Comparison of ENCODE assay signal across 8 cellular contexts in genomic region chr1:53982034-53982761, GRCh38. TPM values are rescaled to one million over a fixed set of nuclear protein-coding genes. Genes with fewer than 3 reads are reported as not detected.
A peak's percentile ranks its signal among the peaks of the same experiment; 100 is the strongest.
DNase-seq lines count a peak whose midpoint lies in the region; ATAC-seq and TF ChIP-seq lines count a peak whose summit lies in the region.

No MANE protein-coding gene starts in this region.

- H3K27me3 ChIP-seq in breast epithelium (no peaks in the 10 kb centered on the region), layer of hippocampus (ENCODE audit: control insufficient read depth, insufficient read depth, low read length) (no peaks in the 10 kb centered on the region), thoracic aorta (replicated peaks; ENCODE audit: insufficient read depth) (no peaks in the 10 kb centered on the region)

- TF ChIP-seq CTCF in breast epithelium (IDR thresholded peaks at IDR 0.05) (no peak), thoracic aorta (IDR thresholded peaks at IDR 0.05) (no peak)

- ATAC-seq in thoracic aorta (ENCODE audit: insufficient number of reproducible peaks, low FRiP score, low read depth): no peak
- ATAC-seq in GM21723 (IDR thresholded peaks at IDR 0.05; ENCODE audit: unreplicated experiment): no peak

- H3K4me3 ChIP-seq in breast epithelium (peak overlapping the region; percentile 36 to 61 (median 48)), thoracic aorta (peak overlapping the region; percentile 71)

- H3K36me3 ChIP-seq in breast epithelium (no peaks in the 10 kb centered on the region), thoracic aorta (no peaks in the 10 kb centered on the region)

- H3K9me3 ChIP-seq in breast epithelium (no peaks in the 10 kb centered on the region), thoracic aorta (no peaks in the 10 kb centered on the region)

- TF ChIP-seq POLR2A in breast epithelium (IDR thresholded peaks at IDR 0.05): no peak

- no peaks in the 10 kb centered on the region for H3K4me1 ChIP-seq in breast epithelium
- peaks cover 0 to 10% of the 10 kb centered on the region in 2 donors for H3K4me1 ChIP-seq in thoracic aorta (ENCODE audit: control insufficient read depth in 1 of 2, low read depth in 2 of 2)

- DNase-seq in NCI-H2081 (lab: John Stamatoyannopoulos, UW) (peak; percentile 8 to 26), NCI-H2081 treated with DMSO at 0.1 percent for 48 hours (lab: John Stamatoyannopoulos, UW) (no peak), breast epithelium (ENCODE audit: low spot score in 2 of 2) (peak in 1 of 2 donors; percentile 22), thoracic aorta (ENCODE audit: low spot score) (no peak), cerebellum (ENCODE audit: low spot score) (no peak), GOT3 (lab: John Stamatoyannopoulos, UW) (no peak)

- peak overlapping the region; percentile 48 to 71 for H3K27ac ChIP-seq in breast epithelium
- H3K27ac ChIP-seq in layer of hippocampus (ENCODE audit: low read depth, low read length): peak overlapping the region; percentile 46
- H3K27ac ChIP-seq in thoracic aorta: no peak overlapping the region

- intact Hi-C loops in breast epithelium (cut with DNase I; ENCODE audit: low total_unique reads): no loop called here

RNA-seq across cellular contexts. Expression of gene LDLRAD1, which starts 35.8 kb away (rescaled TPM):
- total RNA-seq in breast epithelium (not detected), thoracic aorta (not detected), cerebellum (not detected)

RNA-seq across cellular contexts. Expression of gene LRRC42, which starts 36.0 kb away (rescaled TPM):
- 10 to 100 TPM; 11.2 to 20.0 (median 17.7) TPM for total RNA-seq in breast epithelium
- total RNA-seq in thoracic aorta: 10 to 100 TPM; 17.8 to 18.3 TPM
- total RNA-seq in cerebellum: 14.2 TPM

RNA-seq across cellular contexts. Expression of gene IFT25, which starts 36.7 kb away (rescaled TPM):
- total RNA-seq in breast epithelium (10 to 100 TPM; 20.8 to 27.7 (median 23.3) TPM), thoracic aorta (10 to 100 TPM; 23.8 to 24.5 TPM), cerebellum (42.2 TPM)

Comparison
In these comparisons a context has a peak if more than half of its experiments do, and no peak if none do; other contexts are left out.
1. DNase-seq: peak in NCI-H2081 (2 of 2); none in NCI-H2081 treated with DMSO at 0.1 percent for 48 hours (single experiment), thoracic aorta (single experiment), cerebellum (single experiment) and GOT3 (single experiment).
2. H3K27ac ChIP-seq: peak in breast epithelium (2 of 2) and layer of hippocampus (single experiment); none in thoracic aorta (0 of 2).